In genomic region chr2:105519516-105519915, GRCh38 we compare ENCODE assay signal across 17 cellular contexts.
DNase-seq lines count a peak whose midpoint lies in the region; ATAC-seq and TF ChIP-seq lines count a peak whose summit lies in the region.
"Had no signal": no experiment of that assay in that cellular context is flagged by ENCODE, and none has a peak within 500 bp of the region (broad histone marks: within the 10 kb centered on the region; RNA-seq: fewer than 3 reads in every experiment).

No MANE protein-coding gene starts in this region.

- H2AFZ ChIP-seq in IMR-90 (replicated peaks; ENCODE audit: low read length, poor library complexity) = no peak overlapping the region

- no peak overlapping the region for H4K91ac ChIP-seq in IMR-90 (ENCODE audit: insufficient read depth, low read depth, low read length)

- no peak overlapping the region for H3K14ac ChIP-seq in IMR-90 (replicated peaks; ENCODE audit: low read depth, low read length)

- peaks cover 14% of the 10 kb centered on the region for H3K27me3 ChIP-seq in IMR-90 (ENCODE audit: control insufficient read depth, insufficient read depth, low read length)
- no peaks in the 10 kb centered on the region for H3K27me3 ChIP-seq in kidney epithelial cell (ENCODE audit: control insufficient read depth, insufficient read depth, low read length)
- H3K27me3 ChIP-seq: BLaER1 treated with 17β-estradiol and CSF1 and Interleukin-3, amounts not matched to agents 10 nM and 100 nM had no signal

- dilution Hi-C loops in IMR-90 (cut with HindIII; ENCODE audit: low sequenced_read_pairs, unreplicated experiment) = no loop called here

- H4K20me1 ChIP-seq in IMR-90 (ENCODE audit: insufficient read depth, low read length) = no peaks in the 10 kb centered on the region
- H4K20me1 ChIP-seq: BLaER1 treated with 17β-estradiol and CSF1 and Interleukin-3, amounts not matched to agents 10 nM and 100 nM had no signal

- H3K36me3 Mint-ChIP-seq in chondrocyte (ENCODE audit: low read depth) = no peaks in the 10 kb centered on the region

- intact Hi-C loops in IMR-90 (cut with micrococcal nuclease) = loop anchor here (1.0 kb wide), 1 partner anchor 64 kb away; no protein-coding TSS in a partner anchor

- H2AK5ac ChIP-seq in IMR-90 (ENCODE audit: low read depth, low read length) = no peak overlapping the region

- H3K9me3 ChIP-seq in IMR-90 (ENCODE audit: control insufficient read depth, insufficient read depth, low read length) = no peaks in the 10 kb centered on the region
- H3K9me3 ChIP-seq: BLaER1 treated with 17β-estradiol and CSF1 and Interleukin-3, amounts not matched to agents 10 nM and 100 nM had no signal

- H2AK9ac ChIP-seq in IMR-90 (replicated peaks; ENCODE audit: low read depth, low read length, poor library complexity) = no peak overlapping the region

- no peak overlapping the region for H3K4me2 ChIP-seq in IMR-90 (ENCODE audit: low read depth, low read length)
- H3K4me2 ChIP-seq: BLaER1 treated with 17β-estradiol and CSF1 and Interleukin-3, amounts not matched to agents 10 nM and 100 nM had no signal

- peaks cover 17% of the 10 kb centered on the region for H3K27me3 Mint-ChIP-seq in chondrocyte (ENCODE audit: low read depth)

- ATAC-seq in IMR-90 (ENCODE audit: low read depth) = no peak
- ATAC-seq: GM12878 had no signal

- H3K4me3 ChIP-seq in IMR-90 (ENCODE audit: insufficient read depth, low read depth, low read length) = no peak overlapping the region
- H3K4me3 ChIP-seq in kidney epithelial cell (ENCODE audit: low read depth, low read length) = no peak overlapping the region
- H3K4me3 ChIP-seq: BLaER1 treated with 17β-estradiol and CSF1 and Interleukin-3, amounts not matched to agents 10 nM and 100 nM; GM12878 had no signal

- POLR2A ChIA-PET in IMR-90 (lab: Charles Lee; ENCODE audit: unreplicated experiment) = no interaction called here

- H3K4me1 ChIP-seq in IMR-90 (ENCODE audit: control insufficient read depth, insufficient read depth, low read length) = peaks cover 2% of the 10 kb centered on the region; the same call in 1 of the 2 replicates
- H3K4me1 ChIP-seq: BLaER1 treated with 17β-estradiol and CSF1 and Interleukin-3, amounts not matched to agents 10 nM and 100 nM had no signal

- H3K36me3 ChIP-seq in IMR-90 (ENCODE audit: control insufficient read depth, insufficient read depth, low read length) (no peaks in the 10 kb centered on the region), kidney epithelial cell (ENCODE audit: control insufficient read depth, insufficient read depth, low read length) (no peaks in the 10 kb centered on the region)
- H3K36me3 ChIP-seq: BLaER1 treated with 17β-estradiol and CSF1 and Interleukin-3, amounts not matched to agents 10 nM and 100 nM had no signal

- no peak overlapping the region for H4K8ac ChIP-seq in IMR-90 (ENCODE audit: low read depth in 2 of 2, low read length in 2 of 2)

- CTCF ChIA-PET in IMR-90 (lab: Yijun Ruan, JAX) = interaction anchor here (0.7 to 1.3 kb wide), 4 partner anchors 30 to 175 kb away, joined by 3 read pairs; no protein-coding TSS in a partner anchor

- no peak; the same call in 1 of the 2 replicates for TF ChIP-seq RAD21 in IMR-90 (IDR thresholded peaks at IDR 0.05; ENCODE audit: low read length)

- TF ChIP-seq CTCF in AG09319 (IDR thresholded peaks at IDR 0.05; ENCODE audit: low read depth, low read length) (peak; percentile 9; the same call in 1 of the 2 replicates), IMR-90 (conservative IDR thresholded peaks at IDR 0.05; ENCODE audit: low read depth, low read length) (peak; percentile 29), chondrocyte (IDR thresholded peaks at IDR 0.05) (peak; percentile 41), kidney epithelial cell (IDR thresholded peaks at IDR 0.05; ENCODE audit: insufficient read depth, low read length, poor library complexity, severe bottlenecking) (peak; percentile 3)

- no peak overlapping the region for H3K27ac ChIP-seq in IMR-90 (ENCODE audit: insufficient read depth, low read length)
- H3K27ac ChIP-seq: BLaER1 treated with 17β-estradiol and CSF1 and Interleukin-3, amounts not matched to agents 10 nM and 100 nM had no signal

- H3K79me1 ChIP-seq in IMR-90 (ENCODE audit: low read depth in 1 of 2, low read length in 2 of 2) = no peaks in the 10 kb centered on the region

- H2BK20ac ChIP-seq in IMR-90 (ENCODE audit: low read depth, low read length) = no peak overlapping the region

- no peak overlapping the region for H2BK15ac ChIP-seq in IMR-90 (ENCODE audit: low read depth, low read length)

- no peak overlapping the region for H2BK5ac ChIP-seq in IMR-90 (ENCODE audit: low read depth, low read length, poor library complexity, severe bottlenecking)

- H3K9me1 ChIP-seq in IMR-90 (ENCODE audit: insufficient read depth, low read length) = no peaks in the 10 kb centered on the region; the same call in 1 of the 2 replicates

- no peaks in the 10 kb centered on the region for H3K9me3 Mint-ChIP-seq in chondrocyte (ENCODE audit: low read depth)

- no peak overlapping the region for H3K23ac ChIP-seq in IMR-90 (ENCODE audit: low read depth, low read length)

- no peak overlapping the region for H3K4me3 Mint-ChIP-seq in chondrocyte (ENCODE audit: unreplicated experiment)

- no peak overlapping the region for H3K9ac ChIP-seq in IMR-90 (ENCODE audit: low read depth, low read length)
- H3K9ac ChIP-seq: BLaER1 treated with 17β-estradiol and CSF1 and Interleukin-3, amounts not matched to agents 10 nM and 100 nM had no signal

- DNase-seq in AG09319 (ENCODE audit: extremely low read depth, low read depth) (no peak), IMR-90 (no peak), chondrocyte (ENCODE audit: low spot score) (no peak), kidney epithelial cell (ENCODE audit: low read depth) (no peak), EL (no peak), NCI-H2029 (lab: John Stamatoyannopoulos, UW) (no peak), NCI-H774 (lab: John Stamatoyannopoulos, UW) (no peak)
- DNase-seq: DMS79 treated with DMSO at 0.1 percent for 48 hours, GDM1, HCEC 1CT, NCI-H1048, NCI-H146, NCI-H2107, NCI-H226, NCI-H526 treated with DMSO at 0.1 percent for 48 hours had no signal

- WGBS in IMR-90 (ENCODE audit: extremely low coverage in 2 of 2, insufficient read length in 1 of 2), 2 experiments = no CpG with 5 or more reads among the region's 3 CpGs

- H2BK120ac ChIP-seq in IMR-90 (ENCODE audit: low read depth, low read length) = no peak overlapping the region

- no peak overlapping the region for H3K56ac ChIP-seq in IMR-90 (ENCODE audit: extremely low read depth, insufficient read depth, low read length)

- BruUV-seq in IMR-90 (replicated peaks; lab: Mats Ljungman, UMichigan) = no TSS peak

- H4K5ac ChIP-seq in IMR-90 (ENCODE audit: low read depth, low read length) = no peak overlapping the region

- TF ChIP-seq POLR2A in IMR-90 (IDR thresholded peaks at IDR 0.05; ENCODE audit: low read depth, low read length) = no peak

- H3K27ac Mint-ChIP-seq in chondrocyte (ENCODE audit: unreplicated experiment) = no peak overlapping the region

- no peak overlapping the region for H3K18ac ChIP-seq in IMR-90 (ENCODE audit: low read depth, low read length)

- no peak overlapping the region for H3K4ac ChIP-seq in IMR-90 (ENCODE audit: low read depth, low read length)

- in situ Hi-C loops in IMR-90 (cut with MboI; ENCODE audit: low sequenced_read_pairs) = loop anchor here (5.0 kb wide), 1 partner anchor 152 kb away; no protein-coding TSS in a partner anchor

- peaks cover 32% of the 10 kb centered on the region for H3K4me1 Mint-ChIP-seq in chondrocyte (ENCODE audit: low read depth)

TF ChIP-seq in IMR-90, 13 proteins besides CTCF, POLR2A, EP300 and RAD21:
- no peak for TF ChIP-seq SMC3 (IDR thresholded peaks at IDR 0.05; ENCODE audit: low read depth, low read length)
- TF ChIP-seq CEBPB (IDR thresholded peaks at IDR 0.05; ENCODE audit: low read depth, low read length) = no peak
- no peak for TF ChIP-seq CHD1 (IDR thresholded peaks at IDR 0.05; ENCODE audit: low read depth, low read length)
- TF ChIP-seq FOS (IDR thresholded peaks at IDR 0.05; ENCODE audit: low read depth, low read length) = no peak
- TF ChIP-seq MAZ (IDR thresholded peaks at IDR 0.05; ENCODE audit: borderline replicate concordance, low read depth, low read length) = no peak
- TF ChIP-seq ELK1 (IDR thresholded peaks at IDR 0.05; ENCODE audit: borderline replicate concordance, low read depth, low read length) = no peak
- TF ChIP-seq MAFK (IDR thresholded peaks at IDR 0.05; ENCODE audit: low read depth, low read length) = no peak
- TF ChIP-seq RFX5 (IDR thresholded peaks at IDR 0.05; ENCODE audit: low read depth, low read length) = no peak
- TF ChIP-seq USF2 (IDR thresholded peaks at IDR 0.05; ENCODE audit: low read depth, low read length) = no peak
- no peak for TF ChIP-seq MXI1 (IDR thresholded peaks at IDR 0.05; ENCODE audit: borderline replicate concordance, low read depth, low read length)
- no peak for TF ChIP-seq BHLHE40 (IDR thresholded peaks at IDR 0.05; ENCODE audit: low read depth, low read length)
- no peak for TF ChIP-seq NFE2L2 (IDR thresholded peaks at IDR 0.05; ENCODE audit: low read depth, low read length)
- TF ChIP-seq RCOR1 (IDR thresholded peaks at IDR 0.05; ENCODE audit: insufficient replicate concordance, low read length) = no peak
